21 cellular contexts compared by ENCODE assay signal in genomic region chr9:88235615-88236014, GRCh38.
"Had no signal": no experiment of that assay in that cellular context is flagged by ENCODE, and none has a peak within 500 bp of the region (broad histone marks: within the 10 kb centered on the region; RNA-seq: fewer than 3 reads in every experiment).

No MANE protein-coding gene starts in this region.

- H3K27ac ChIP-seq: gastrocnemius medialis, left lung, neutrophil, ovary, stomach, thoracic aorta, transverse colon had no signal

- H3K27ac Mint-ChIP-seq: naive thymus-derived CD4-positive, alpha-beta T cell; progenitor cell of endocrine pancreas had no signal

- H3K9me3 ChIP-seq: gastrocnemius medialis, left lung, neutrophil, ovary, thoracic aorta, transverse colon had no signal

- ATAC-seq: esophagus mucosa; gastrocnemius medialis; left lung; naive thymus-derived CD4-positive, alpha-beta T cell; right cardiac atrium had no signal

- FAIRE-seq: endometrium, keratinocyte, small intestine, urothelium cell line had no signal

- H3K4me3 Mint-ChIP-seq: naive thymus-derived CD4-positive, alpha-beta T cell had no signal

- H3K27me3 ChIP-seq: gastrocnemius medialis, left lung, neutrophil, ovary, stomach, transverse colon had no signal

- H3K36me3 ChIP-seq: gastrocnemius medialis, left lung, neutrophil, ovary, stomach, thoracic aorta, transverse colon had no signal

- H3K4me1 ChIP-seq: gastrocnemius medialis had no signal

- H3K27me3 Mint-ChIP-seq: progenitor cell of endocrine pancreas had no signal

- H3K4me3 ChIP-seq: gastrocnemius medialis, left lung, lung, ovary, stomach, thoracic aorta, transverse colon had no signal

- DNase-seq: effector memory CD4-positive, alpha-beta T cell; gastrocnemius medialis; left lung; mesenchymal stem cell; naive thymus-derived CD4-positive, alpha-beta T cell; ovary; right cardiac atrium; small intestine; stimulated activated CD4-positive, alpha-beta T cell treated with anti-CD3 and anti-CD28 coated beads, Interleukin-12 subunit alpha, Interleukin-12 subunit beta, amount 100 ng/mL, for 4 hours; stimulated activated naive CD4-positive, alpha-beta T cell; stomach; substantia nigra; transverse colon had no signal
